Comparison of ENCODE assay signal across 7 cellular contexts in genomic region chr19:18292460-18292809, GRCh38. TPM values are rescaled to one million over a fixed set of nuclear protein-coding genes. Genes with fewer than 3 reads are reported as not detected.
DNase-seq lines count a peak whose midpoint lies in the region; ATAC-seq and TF ChIP-seq lines count a peak whose summit lies in the region.

No MANE protein-coding gene starts in this region.

- peak overlapping the region; percentile 48 for H3K27ac Mint-ChIP-seq in nephron progenitor cell

- no peaks in the 10 kb centered on the region for H4K20me1 ChIP-seq in OCI-LY1 (ENCODE audit: insufficient read depth, low read length)

- no peaks in the 10 kb centered on the region for H3K9me3 Mint-ChIP-seq in nephron progenitor cell

- H3K36me3 ChIP-seq in OCI-LY1 (ENCODE audit: insufficient read depth, low read length) (no peaks in the 10 kb centered on the region), ectodermal cell (ENCODE audit: control insufficient read depth, insufficient read depth, low read length) (no peaks in the 10 kb centered on the region)

- H3K4me1 ChIP-seq in OCI-LY1 (ENCODE audit: insufficient read depth, low read length, severe bottlenecking) (peaks cover 18% of the 10 kb centered on the region), ectodermal cell (ENCODE audit: control insufficient read depth, insufficient read depth, low read length) (peaks cover 30% of the 10 kb centered on the region)

- H3K27me3 Mint-ChIP-seq in nephron progenitor cell (ENCODE audit: low read depth, poor library complexity) = peaks cover 4% of the 10 kb centered on the region

- no peaks in the 10 kb centered on the region for H3K79me2 ChIP-seq in OCI-LY1 (ENCODE audit: insufficient read depth, low read length)

- H3K27ac ChIP-seq in OCI-LY1 (ENCODE audit: low read depth, low read length, poor library complexity, severe bottlenecking) = no peak overlapping the region
- H3K27ac ChIP-seq in ectodermal cell (ENCODE audit: insufficient read depth, low read depth, low read length, poor library complexity, severe bottlenecking) = peak overlapping the region; percentile 93

- no peak overlapping the region for H2AFZ ChIP-seq in OCI-LY1 (ENCODE audit: low read length)

- peak overlapping the region; percentile 87 for H3K4me3 Mint-ChIP-seq in nephron progenitor cell

- no peaks in the 10 kb centered on the region for H3K9me2 ChIP-seq in OCI-LY1 (ENCODE audit: low read depth, low read length)

- H3K27me3 ChIP-seq in OCI-LY1 (ENCODE audit: insufficient read depth, low read length) (peaks cover 7% of the 10 kb centered on the region; the same call in 1 of the 2 replicates), ectodermal cell (ENCODE audit: control insufficient read depth, insufficient read depth, low read length, poor library complexity, severe bottlenecking) (no peaks in the 10 kb centered on the region)

- H3K9ac ChIP-seq in OCI-LY1 (ENCODE audit: low read length) = no peak overlapping the region

- H3K4me1 Mint-ChIP-seq in nephron progenitor cell = peaks cover 53% of the 10 kb centered on the region

- peak overlapping the region; percentile 59 for H3K4me2 ChIP-seq in OCI-LY1 (ENCODE audit: low read length)

- no peaks in the 10 kb centered on the region for H3K9me3 ChIP-seq in OCI-LY1 (ENCODE audit: low read length)
- H3K9me3 ChIP-seq in ectodermal cell (ENCODE audit: control insufficient read depth, low read length) = no peaks in the 10 kb centered on the region

- TF ChIP-seq CTCF in OCI-LY1 (IDR thresholded peaks at IDR 0.05; ENCODE audit: low read length) = no peak
- TF ChIP-seq CTCF in nephron progenitor cell (IDR thresholded peaks at IDR 0.05) = no peak

- ATAC-seq in HG02938 (IDR thresholded peaks at IDR 0.05; ENCODE audit: unreplicated experiment) = no peak
- ATAC-seq in GM18858 (IDR thresholded peaks at IDR 0.05; ENCODE audit: unreplicated experiment) = no peak

- DNase-seq in H4 (ENCODE audit: low spot score) (peak; percentile 38), nephron progenitor cell (no peak), NCI-H2196 (lab: John Stamatoyannopoulos, UW; ENCODE audit: unreplicated experiment) (no peak)

- 0% methylated on average over 20 of the region's 20 CpGs for WGBS in ectodermal cell, 2 experiments

- peak overlapping the region; percentile 34 for H3K4me3 ChIP-seq in OCI-LY1 (ENCODE audit: low read depth, low read length, poor library complexity, severe bottlenecking)
- peak overlapping the region; percentile 67 for H3K4me3 ChIP-seq in ectodermal cell (ENCODE audit: insufficient read depth, low read depth, low read length)

- H3F3A ChIP-seq in OCI-LY1 (ENCODE audit: insufficient read depth, low read length) = no peaks in the 10 kb centered on the region

- H3K36me3 Mint-ChIP-seq in nephron progenitor cell (ENCODE audit: low read depth) = no peaks in the 10 kb centered on the region

RNA-seq across cellular contexts. Expression of gene JUND, which starts 11.0 kb away (rescaled TPM):
- total RNA-seq in H4 (2014; rRNA removed; shearing (Covaris generic)) = 29.1 and 86.4 TPM in 2 replicates
- polyA plus RNA-seq in ectodermal cell (2013, experiment 1 of 4) = 85.6 TPM
- polyA plus RNA-seq in ectodermal cell (2013, experiment 2 of 4) = 88.4 TPM
- polyA plus RNA-seq in ectodermal cell (2013, experiment 3 of 4) = 108 TPM
- 123 TPM for polyA plus RNA-seq in ectodermal cell (2013, experiment 4 of 4)

RNA-seq across cellular contexts. Expression of gene IQCN, which starts 18.2 kb away (rescaled TPM):
- 0.62 and 1.0 TPM in 2 replicates for total RNA-seq in H4 (2014; rRNA removed; shearing (Covaris generic))
- polyA plus RNA-seq in ectodermal cell (2013, experiment 1 of 4) = 2.6 TPM
- polyA plus RNA-seq in ectodermal cell (2013, experiment 2 of 4) = 3.3 TPM
- polyA plus RNA-seq in ectodermal cell (2013, experiment 3 of 4) = 1.8 TPM
- 2.1 TPM for polyA plus RNA-seq in ectodermal cell (2013, experiment 4 of 4)

RNA-seq across cellular contexts. Expression of gene LSM4, which starts 30.4 kb away (rescaled TPM):
- 349 and 397 TPM in 2 replicates for total RNA-seq in H4 (2014; rRNA removed; shearing (Covaris generic))
- 376 TPM for polyA plus RNA-seq in ectodermal cell (2013, experiment 1 of 4)
- 333 TPM for polyA plus RNA-seq in ectodermal cell (2013, experiment 2 of 4)
- 281 TPM for polyA plus RNA-seq in ectodermal cell (2013, experiment 3 of 4)
- 315 TPM for polyA plus RNA-seq in ectodermal cell (2013, experiment 4 of 4)

RNA-seq across cellular contexts. Expression of gene PGPEP1, which starts 48.0 kb away (rescaled TPM):
- total RNA-seq in H4 (2014; rRNA removed; shearing (Covaris generic)) = 2.9 and 12.1 TPM in 2 replicates
- polyA plus RNA-seq in ectodermal cell (2013, experiment 1 of 4) = 4.6 TPM
- 7.8 TPM for polyA plus RNA-seq in ectodermal cell (2013, experiment 2 of 4)
- 4.3 TPM for polyA plus RNA-seq in ectodermal cell (2013, experiment 3 of 4)
- polyA plus RNA-seq in ectodermal cell (2013, experiment 4 of 4) = 3.7 TPM
